Comparison of ENCODE assay signal across 21 cellular contexts in the genomic region with DNA sequence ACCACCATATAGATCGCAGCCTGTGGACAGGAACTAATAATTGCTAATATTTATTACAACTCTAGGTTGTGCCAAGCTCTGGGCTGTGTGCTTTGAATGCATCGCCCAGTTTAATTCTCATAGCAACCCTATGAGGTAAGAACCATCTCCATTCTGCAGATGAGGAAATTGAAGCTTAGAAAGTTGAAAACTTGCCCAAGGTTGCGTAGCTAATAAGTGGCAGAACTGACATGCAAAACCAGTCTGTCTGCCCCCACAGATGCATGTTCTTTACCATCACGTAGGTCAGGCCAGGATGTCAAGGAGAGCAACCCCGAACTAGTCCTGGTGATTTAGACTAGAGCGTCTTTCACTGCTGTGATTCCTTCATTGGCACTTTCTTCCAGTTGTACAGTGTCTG.
"Had no signal": no experiment of that assay in that cellular context is flagged by ENCODE, and none has a peak within 500 bp of the region (broad histone marks: within the 10 kb centered on the region; RNA-seq: fewer than 3 reads in every experiment).

No MANE protein-coding gene starts in this region.

- H3K9me3 ChIP-seq: colonic mucosa, heart left ventricle, pancreas, prostate gland, stomach had no signal

- FAIRE-seq: frontal cortex, islet of Langerhans, pancreas had no signal

- H3K27ac ChIP-seq: colonic mucosa, heart left ventricle, prostate gland had no signal

- H3K36me3 ChIP-seq: colonic mucosa, heart left ventricle, pancreas, prostate gland, stomach had no signal

- H3K9me3 Mint-ChIP-seq: nephron had no signal

- DNase-seq: caudate nucleus; colonic mucosa; dermis blood vessel endothelial cell; heart left ventricle; hypothalamus; mesenchymal stem cell; midbrain; occipital lobe; pancreas; retina; stimulated activated CD4-positive, alpha-beta T cell treated with anti-CD3 and anti-CD28 coated beads, Interleukin-2, amount 100 ng/mL, for 24 hours; stimulated activated naive CD4-positive, alpha-beta T cell; stomach; substantia nigra had no signal

- ATAC-seq: heart left ventricle, left lobe of liver, sciatic nerve had no signal

- H3K4me3 Mint-ChIP-seq: nephron had no signal

- H3K27me3 ChIP-seq: colonic mucosa, pancreas, stomach had no signal

- H3K4me1 ChIP-seq: heart left ventricle, prostate gland had no signal

- H3K4me3 ChIP-seq: colonic mucosa, heart left ventricle, lung, pancreas, prostate gland, stomach had no signal
